Comparison of ENCODE assay signal across 1 cellular context in genomic region chr22:41946360-41947180, GRCh38.
A peak's percentile ranks its signal among the peaks of the same experiment; 100 is the strongest.
TF ChIP-seq lines count a peak whose summit lies in the region.

TSS of gene CENPM (minus strand) at chr22:41947152. CDS start at chr22:41947076, 76 bp downstream.

TF ChIP-seq in HepG2, 621 proteins besides CTCF, POLR2A, EP300 and RAD21 (continued from another document and continues in another):
- TF ChIP-seq, protein P1, sequence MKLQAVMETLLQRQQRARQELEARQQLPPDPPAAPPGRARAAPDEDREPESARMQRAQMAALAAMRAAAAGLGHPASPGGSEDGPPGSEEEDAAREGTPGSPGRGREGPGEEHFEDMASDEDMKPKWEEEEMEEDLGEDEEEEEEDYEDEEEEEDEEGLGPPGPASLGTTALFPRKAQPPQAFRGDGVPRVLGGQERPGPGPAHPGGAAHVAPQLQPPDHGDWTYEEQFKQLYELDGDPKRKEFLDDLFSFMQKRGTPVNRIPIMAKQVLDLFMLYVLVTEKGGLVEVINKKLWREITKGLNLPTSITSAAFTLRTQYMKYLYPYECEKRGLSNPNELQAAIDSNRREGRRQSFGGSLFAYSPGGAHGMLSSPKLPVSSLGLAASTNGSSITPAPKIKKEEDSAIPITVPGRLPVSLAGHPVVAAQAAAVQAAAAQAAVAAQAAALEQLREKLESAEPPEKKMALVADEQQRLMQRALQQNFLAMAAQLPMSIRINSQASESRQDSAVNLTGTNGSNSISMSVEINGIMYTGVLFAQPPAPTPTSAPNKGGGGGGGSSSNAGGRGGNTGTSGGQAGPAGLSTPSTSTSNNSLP (IDR thresholded peaks at IDR 0.05; ENCODE audit: low read depth, low read length) = no peak
- TF ChIP-seq MXD1 (CRISPR knock-in tag; IDR thresholded peaks at IDR 0.05) (peak; percentile 85), ATF7 (IDR thresholded peaks at IDR 0.05) (no peak), ATF7 (CRISPR knock-in tag; IDR thresholded peaks at IDR 0.05) (peak; percentile 81), ZMAT3 (CRISPR knock-in tag; conservative IDR thresholded peaks at IDR 0.05) (no peak; the same call in 1 of the 2 replicates), ZXDC (CRISPR knock-in tag; IDR thresholded peaks at IDR 0.05) (no peak), ZNF160 (CRISPR knock-in tag; IDR thresholded peaks at IDR 0.05) (peak; percentile 73), PAXIP1 (CRISPR knock-in tag; conservative IDR thresholded peaks at IDR 0.05) (peak; percentile 53; the same call in 1 of the 2 replicates), TEAD2 (CRISPR knock-in tag; IDR thresholded peaks at IDR 0.05) (0 out of 2 replicates have a peak, but pooled peaks have one; percentile 69), TEF (CRISPR knock-in tag; IDR thresholded peaks at IDR 0.05) (no peak), ZBED4 (CRISPR knock-in tag; IDR thresholded peaks at IDR 0.05; ENCODE audit: borderline replicate concordance) (0 out of 2 replicates have a peak, but pooled peaks have one; percentile 28), NFKBIZ (CRISPR knock-in tag; IDR thresholded peaks at IDR 0.05) (no peak), ZNF343 (CRISPR knock-in tag; IDR thresholded peaks at IDR 0.05) (peak; percentile 96), ZBTB3 (CRISPR knock-in tag; IDR thresholded peaks at IDR 0.05; ENCODE audit: borderline replicate concordance, low read depth) (peak; percentile 91; the same call in 1 of the 2 replicates), ZFP82 (CRISPR knock-in tag; IDR thresholded peaks at IDR 0.05; ENCODE audit: borderline replicate concordance) (0 out of 2 replicates have a peak, but pooled peaks have one; percentile 79), SMYD3 (CRISPR knock-in tag; IDR thresholded peaks at IDR 0.05) (peak; percentile 94), YEATS2 (CRISPR knock-in tag; IDR thresholded peaks at IDR 0.05; ENCODE audit: borderline replicate concordance) (peak; percentile 49; the same call in 1 of the 2 replicates), ZNF552 (CRISPR knock-in tag; IDR thresholded peaks at IDR 0.05; ENCODE audit: borderline replicate concordance) (peak; percentile 15; the same call in 1 of the 2 replicates), SOX6 (IDR thresholded peaks at IDR 0.05) (no peak), SOX6 (CRISPR knock-in tag; IDR thresholded peaks at IDR 0.05) (no peak; the same call in 1 of the 2 replicates), SKI (IDR thresholded peaks at IDR 0.05; ENCODE audit: partially characterized antibody) (no peak), MAFK (conservative IDR thresholded peaks at IDR 0.05 in 1 of 2, IDR thresholded peaks at IDR 0.05 in 1 of 2; ENCODE audit: low read length in 2 of 2) (no peak), ZNF784 (CRISPR knock-in tag; IDR thresholded peaks at IDR 0.05; ENCODE audit: borderline replicate concordance) (peak; percentile 95)
- TF ChIP-seq, protein P2, sequence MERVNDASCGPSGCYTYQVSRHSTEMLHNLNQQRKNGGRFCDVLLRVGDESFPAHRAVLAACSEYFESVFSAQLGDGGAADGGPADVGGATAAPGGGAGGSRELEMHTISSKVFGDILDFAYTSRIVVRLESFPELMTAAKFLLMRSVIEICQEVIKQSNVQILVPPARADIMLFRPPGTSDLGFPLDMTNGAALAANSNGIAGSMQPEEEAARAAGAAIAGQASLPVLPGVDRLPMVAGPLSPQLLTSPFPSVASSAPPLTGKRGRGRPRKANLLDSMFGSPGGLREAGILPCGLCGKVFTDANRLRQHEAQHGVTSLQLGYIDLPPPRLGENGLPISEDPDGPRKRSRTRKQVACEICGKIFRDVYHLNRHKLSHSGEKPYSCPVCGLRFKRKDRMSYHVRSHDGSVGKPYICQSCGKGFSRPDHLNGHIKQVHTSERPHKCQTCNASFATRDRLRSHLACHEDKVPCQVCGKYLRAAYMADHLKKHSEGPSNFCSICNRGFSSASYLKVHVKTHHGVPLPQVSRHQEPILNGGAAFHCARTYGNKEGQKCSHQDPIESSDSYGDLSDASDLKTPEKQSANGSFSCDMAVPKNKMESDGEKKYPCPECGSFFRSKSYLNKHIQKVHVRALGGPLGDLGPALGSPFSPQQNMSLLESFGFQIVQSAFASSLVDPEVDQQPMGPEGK (CRISPR knock-in tag; IDR thresholded peaks at IDR 0.05) = no peak
- TF ChIP-seq, protein P3, sequence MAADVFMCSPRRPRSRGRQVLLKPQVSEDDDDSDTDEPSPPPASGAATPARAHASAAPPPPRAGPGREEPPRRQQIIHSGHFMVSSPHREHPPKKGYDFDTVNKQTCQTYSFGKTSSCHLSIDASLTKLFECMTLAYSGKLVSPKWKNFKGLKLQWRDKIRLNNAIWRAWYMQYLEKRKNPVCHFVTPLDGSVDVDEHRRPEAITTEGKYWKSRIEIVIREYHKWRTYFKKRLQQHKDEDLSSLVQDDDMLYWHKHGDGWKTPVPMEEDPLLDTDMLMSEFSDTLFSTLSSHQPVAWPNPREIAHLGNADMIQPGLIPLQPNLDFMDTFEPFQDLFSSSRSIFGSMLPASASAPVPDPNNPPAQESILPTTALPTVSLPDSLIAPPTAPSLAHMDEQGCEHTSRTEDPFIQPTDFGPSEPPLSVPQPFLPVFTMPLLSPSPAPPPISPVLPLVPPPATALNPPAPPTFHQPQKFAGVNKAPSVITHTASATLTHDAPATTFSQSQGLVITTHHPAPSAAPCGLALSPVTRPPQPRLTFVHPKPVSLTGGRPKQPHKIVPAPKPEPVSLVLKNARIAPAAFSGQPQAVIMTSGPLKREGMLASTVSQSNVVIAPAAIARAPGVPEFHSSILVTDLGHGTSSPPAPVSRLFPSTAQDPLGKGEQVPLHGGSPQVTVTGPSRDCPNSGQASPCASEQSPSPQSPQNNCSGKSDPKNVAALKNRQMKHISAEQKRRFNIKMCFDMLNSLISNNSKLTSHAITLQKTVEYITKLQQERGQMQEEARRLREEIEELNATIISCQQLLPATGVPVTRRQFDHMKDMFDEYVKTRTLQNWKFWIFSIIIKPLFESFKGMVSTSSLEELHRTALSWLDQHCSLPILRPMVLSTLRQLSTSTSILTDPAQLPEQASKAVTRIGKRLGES (CRISPR knock-in tag; IDR thresholded peaks at IDR 0.05; ENCODE audit: borderline replicate concordance) = no peak; the same call in 1 of the 2 replicates
- TF ChIP-seq, protein P4, sequence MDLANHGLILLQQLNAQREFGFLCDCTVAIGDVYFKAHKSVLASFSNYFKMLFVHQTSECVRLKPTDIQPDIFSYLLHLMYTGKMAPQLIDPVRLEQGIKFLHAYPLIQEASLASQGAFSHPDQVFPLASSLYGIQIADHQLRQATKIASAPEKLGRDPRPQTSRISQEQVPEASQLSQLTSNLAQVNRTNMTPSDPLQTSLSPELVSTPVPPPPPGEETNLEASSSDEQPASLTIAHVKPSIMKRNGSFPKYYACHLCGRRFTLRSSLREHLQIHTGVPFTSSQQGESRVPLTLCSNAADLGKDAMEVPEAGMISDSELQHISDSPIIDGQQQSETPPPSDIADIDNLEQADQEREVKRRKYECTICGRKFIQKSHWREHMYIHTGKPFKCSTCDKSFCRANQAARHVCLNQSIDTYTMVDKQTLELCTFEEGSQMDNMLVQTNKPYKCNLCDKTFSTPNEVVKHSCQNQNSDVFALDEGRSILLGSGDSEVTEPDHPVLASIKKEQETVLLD (CRISPR knock-in tag; IDR thresholded peaks at IDR 0.05; ENCODE audit: low read depth) = no peak; the same call in 1 of the 2 replicates
- TF ChIP-seq, protein P5, sequence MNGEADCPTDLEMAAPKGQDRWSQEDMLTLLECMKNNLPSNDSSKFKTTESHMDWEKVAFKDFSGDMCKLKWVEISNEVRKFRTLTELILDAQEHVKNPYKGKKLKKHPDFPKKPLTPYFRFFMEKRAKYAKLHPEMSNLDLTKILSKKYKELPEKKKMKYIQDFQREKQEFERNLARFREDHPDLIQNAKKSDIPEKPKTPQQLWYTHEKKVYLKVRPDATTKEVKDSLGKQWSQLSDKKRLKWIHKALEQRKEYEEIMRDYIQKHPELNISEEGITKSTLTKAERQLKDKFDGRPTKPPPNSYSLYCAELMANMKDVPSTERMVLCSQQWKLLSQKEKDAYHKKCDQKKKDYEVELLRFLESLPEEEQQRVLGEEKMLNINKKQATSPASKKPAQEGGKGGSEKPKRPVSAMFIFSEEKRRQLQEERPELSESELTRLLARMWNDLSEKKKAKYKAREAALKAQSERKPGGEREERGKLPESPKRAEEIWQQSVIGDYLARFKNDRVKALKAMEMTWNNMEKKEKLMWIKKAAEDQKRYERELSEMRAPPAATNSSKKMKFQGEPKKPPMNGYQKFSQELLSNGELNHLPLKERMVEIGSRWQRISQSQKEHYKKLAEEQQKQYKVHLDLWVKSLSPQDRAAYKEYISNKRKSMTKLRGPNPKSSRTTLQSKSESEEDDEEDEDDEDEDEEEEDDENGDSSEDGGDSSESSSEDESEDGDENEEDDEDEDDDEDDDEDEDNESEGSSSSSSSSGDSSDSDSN (CRISPR knock-in tag; IDR thresholded peaks at IDR 0.05) = peak; percentile 41; the same call in 1 of the 2 replicates
